Comparison of ENCODE assay signal across 17 cellular contexts in the genomic region with DNA sequence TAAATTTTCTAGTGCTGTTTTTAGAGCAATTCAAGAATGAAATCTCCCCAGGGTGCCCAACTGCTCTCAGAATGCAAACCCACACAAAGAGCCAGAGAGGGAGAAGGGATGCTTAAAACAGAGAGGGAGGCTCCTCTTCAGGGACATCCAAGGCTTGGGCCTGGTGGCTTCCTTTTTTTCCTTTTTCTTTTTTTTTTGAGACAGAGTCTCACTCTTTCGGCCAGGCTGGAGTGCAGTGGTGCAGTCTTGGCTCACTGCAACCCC. TPM values are rescaled to one million over a fixed set of nuclear protein-coding genes. Genes with fewer than 3 reads are reported as not detected.
DNase-seq lines count a peak whose midpoint lies in the region; ATAC-seq and TF ChIP-seq lines count a peak whose summit lies in the region.
"Had no signal": no experiment of that assay in that cellular context is flagged by ENCODE, and none has a peak within 500 bp of the region (broad histone marks: within the 10 kb centered on the region; RNA-seq: fewer than 3 reads in every experiment).

No MANE protein-coding gene starts in this region.

- peaks cover 50% of the 10 kb centered on the region for H3K9me3 Mint-ChIP-seq in GM23338
- H3K9me3 Mint-ChIP-seq in activated CD4-positive, alpha-beta T cell treated with anti-CD3 and anti-CD28 coated beads, Interleukin-2, amount 10 ng/mL, durations not matched to agents 7 days and 5 days = peaks cover 20% of the 10 kb centered on the region

- no peak overlapping the region for H4K8ac ChIP-seq in mesenchymal stem cell (ENCODE audit: low read length)

- no peak overlapping the region for H2BK12ac ChIP-seq in mesenchymal stem cell (ENCODE audit: low read length in 2 of 2)

- H2BK15ac ChIP-seq in mesenchymal stem cell (ENCODE audit: low read depth, poor library complexity, severe bottlenecking) = no peak overlapping the region

- WGBS in mesenchymal stem cell = 70% methylated on average over 1 of the region's 1 CpG

- H3K4me2 ChIP-seq in GM23338 = no peak overlapping the region
- H3K4me2 ChIP-seq in mesenchymal stem cell (ENCODE audit: low read length, poor library complexity, severe bottlenecking) = no peak overlapping the region

- H3K9ac ChIP-seq in rectal smooth muscle tissue (ENCODE audit: low read length) = no peak overlapping the region
- no peak overlapping the region for H3K9ac ChIP-seq in mesenchymal stem cell (ENCODE audit: low read length)

- ATAC-seq in GM18907 (IDR thresholded peaks at IDR 0.05; ENCODE audit: unreplicated experiment) (peak; percentile 34), GM23338 (peak; percentile 35; the same call in 2 of the 3 replicates), HG03520 (IDR thresholded peaks at IDR 0.05; ENCODE audit: unreplicated experiment) (peak; percentile 34)
- ATAC-seq: SK-N-SH treated with all-trans-retinoic acid at 6 μM for 48 hours; stimulated activated effector memory CD8-positive, alpha-beta T cell treated with anti-CD3 and anti-CD28 coated beads, Interleukin-12 subunit alpha, Interleukin-12 subunit beta, amount 100 ng/mL, for 72 hours had no signal

- H3K4me1 Mint-ChIP-seq in GM23338 = peaks cover 32% of the 10 kb centered on the region
- no peaks in the 10 kb centered on the region for H3K4me1 Mint-ChIP-seq in activated CD4-positive, alpha-beta T cell treated with anti-CD3 and anti-CD28 coated beads, Interleukin-2, amount 10 ng/mL, durations not matched to agents 7 days and 5 days
- H3K4me1 Mint-ChIP-seq: CD4-positive, CD25-positive, alpha-beta regulatory T cell; stimulated activated effector memory CD8-positive, alpha-beta T cell treated with anti-CD3 and anti-CD28 coated beads, Interleukin-12 subunit alpha, Interleukin-12 subunit beta, amount 100 ng/mL, for 72 hours had no signal

- H3F3A ChIP-seq in GM23338 (replicated peaks; ENCODE audit: low read depth) = no peaks in the 10 kb centered on the region

- no peak overlapping the region for H3K27ac Mint-ChIP-seq in GM23338
- no peak overlapping the region for H3K27ac Mint-ChIP-seq in activated CD4-positive, alpha-beta T cell treated with anti-CD3 and anti-CD28 coated beads, Interleukin-2, amount 10 ng/mL, durations not matched to agents 7 days and 5 days
- H3K27ac Mint-ChIP-seq: CD4-positive, CD25-positive, alpha-beta regulatory T cell; stimulated activated effector memory CD8-positive, alpha-beta T cell treated with anti-CD3 and anti-CD28 coated beads, Interleukin-12 subunit alpha, Interleukin-12 subunit beta, amount 100 ng/mL, for 72 hours had no signal

- peaks cover 45% of the 10 kb centered on the region for H3K36me3 Mint-ChIP-seq in GM23338 (ENCODE audit: low read depth)
- H3K36me3 Mint-ChIP-seq in activated CD4-positive, alpha-beta T cell treated with anti-CD3 and anti-CD28 coated beads, Interleukin-2, amount 10 ng/mL, durations not matched to agents 7 days and 5 days (ENCODE audit: low read depth) = peaks cover 4% of the 10 kb centered on the region
- H3K36me3 Mint-ChIP-seq: CD4-positive, CD25-positive, alpha-beta regulatory T cell; stimulated activated effector memory CD8-positive, alpha-beta T cell treated with anti-CD3 and anti-CD28 coated beads, Interleukin-12 subunit alpha, Interleukin-12 subunit beta, amount 100 ng/mL, for 72 hours had no signal

- peaks cover 3% of the 10 kb centered on the region for H3K27me3 Mint-ChIP-seq in GM23338 (ENCODE audit: insufficient read depth, low read depth, poor library complexity)
- H3K27me3 Mint-ChIP-seq in activated CD4-positive, alpha-beta T cell treated with anti-CD3 and anti-CD28 coated beads, Interleukin-2, amount 10 ng/mL, durations not matched to agents 7 days and 5 days = peaks cover 3% of the 10 kb centered on the region

- H3K79me2 ChIP-seq in GM23338 (replicated peaks; ENCODE audit: insufficient read depth) = no peaks in the 10 kb centered on the region

- no peaks in the 10 kb centered on the region for H4K20me1 ChIP-seq in GM23338 (replicated peaks; ENCODE audit: insufficient read depth)

- no peak overlapping the region for H2AK5ac ChIP-seq in mesenchymal stem cell (ENCODE audit: low read length, severe bottlenecking)

- H3K27ac ChIP-seq in GM23338 (ENCODE audit: low read depth) (no peak overlapping the region), rectal smooth muscle tissue (ENCODE audit: low read depth, low read length) (peak overlapping the region; percentile 75), mesenchymal stem cell (ENCODE audit: low read length, poor library complexity, severe bottlenecking) (no peak overlapping the region)
- H3K27ac ChIP-seq: brain microvascular endothelial cell had no signal

- POLR2A ChIA-PET in activated CD4-positive, alpha-beta T cell treated with anti-CD3 and anti-CD28 coated beads, Interleukin-2, amount 10 ng/mL, durations not matched to agents 7 days and 5 days (lab: Charles Lee) = no interaction called here

- H3K14ac ChIP-seq in mesenchymal stem cell (ENCODE audit: low read length in 2 of 2) = no peak overlapping the region

- H3K79me1 ChIP-seq in mesenchymal stem cell (replicated peaks; ENCODE audit: low read length, poor library complexity, severe bottlenecking) = no peaks in the 10 kb centered on the region

- H2BK5ac ChIP-seq in mesenchymal stem cell (ENCODE audit: low read depth, low read length, poor library complexity, severe bottlenecking) = no peak overlapping the region

- no peak overlapping the region for H2BK120ac ChIP-seq in mesenchymal stem cell (ENCODE audit: low read depth, low read length)

- no peaks in the 10 kb centered on the region for H3K27me3 ChIP-seq in GM23338 (ENCODE audit: insufficient read depth)
- H3K27me3 ChIP-seq in rectal smooth muscle tissue (ENCODE audit: control insufficient read depth, insufficient read depth, low read length) = no peaks in the 10 kb centered on the region
- H3K27me3 ChIP-seq in mesenchymal stem cell (ENCODE audit: control insufficient read depth in 1 of 2, insufficient read depth in 1 of 2, low read length in 2 of 2) = peaks cover 0 to 25% of the 10 kb centered on the region in 2 experiments
- H3K27me3 ChIP-seq: brain microvascular endothelial cell, pancreas had no signal

- no peak for DNase-seq in GM23338 (ENCODE audit: low spot score)
- no peak for DNase-seq in activated CD4-positive, alpha-beta T cell treated with anti-CD3 and anti-CD28 coated beads, Interleukin-2, amount 10 ng/mL, durations not matched to agents 7 days and 5 days
- DNase-seq in mesenchymal stem cell = no peak
- DNase-seq in nucleus accumbens (lab: John Stamatoyannopoulos, UW) = no peak
- no peak for DNase-seq in inferior parietal cortex (ENCODE audit: extremely low spot score)
- DNase-seq: activated CD4-positive, alpha-beta T cell treated with anti-CD3 and anti-CD28 coated beads for 48 hours; brain microvascular endothelial cell; CD4-positive, CD25-positive, alpha-beta regulatory T cell; KG1; NCI-H2029; stimulated activated CD4-positive, alpha-beta T cell treated with anti-CD3 and anti-CD28 coated beads, Interleukin-1b, Interleukin-23, amount 100 ng/mL, for 48 hours had no signal

- no peak overlapping the region for H3K23ac ChIP-seq in mesenchymal stem cell (ENCODE audit: low read length in 2 of 2)

- peaks cover 20% of the 10 kb centered on the region; the same call in 1 of the 2 replicates for H3K4me1 ChIP-seq in GM23338 (ENCODE audit: insufficient read depth)
- peaks cover 3% of the 10 kb centered on the region for H3K4me1 ChIP-seq in rectal smooth muscle tissue (ENCODE audit: control insufficient read depth, insufficient read depth, low read length)
- no peaks in the 10 kb centered on the region for H3K4me1 ChIP-seq in mesenchymal stem cell (ENCODE audit: control insufficient read depth, insufficient read depth, low read depth, low read length)

- CTCF ChIA-PET in activated CD4-positive, alpha-beta T cell treated with anti-CD3 and anti-CD28 coated beads, Interleukin-2, amount 10 ng/mL, durations not matched to agents 7 days and 5 days (lab: Charles Lee) = no interaction called here

- H3K36me3 ChIP-seq in GM23338 (ENCODE audit: insufficient read depth) = peaks cover 10% of the 10 kb centered on the region; the same call in 1 of the 2 replicates
- no peaks in the 10 kb centered on the region for H3K36me3 ChIP-seq in rectal smooth muscle tissue (ENCODE audit: control insufficient read depth, insufficient read depth, low read length)
- H3K36me3 ChIP-seq in mesenchymal stem cell (ENCODE audit: control insufficient read depth in 1 of 2, insufficient read depth in 2 of 2, low read depth in 1 of 2, low read length in 2 of 2) = no peaks in the 10 kb centered on the region
- H3K36me3 ChIP-seq: brain microvascular endothelial cell, pancreas had no signal

- H2AFZ ChIP-seq in GM23338 = peak overlapping the region; percentile 56
- H2AFZ ChIP-seq in mesenchymal stem cell (ENCODE audit: low read depth, low read length) = no peak overlapping the region

- H3K4ac ChIP-seq in mesenchymal stem cell (ENCODE audit: low read depth in 1 of 2, low read length in 2 of 2) = no peak overlapping the region

- peaks cover 8% of the 10 kb centered on the region for H3K9me3 ChIP-seq in mesenchymal stem cell (ENCODE audit: control insufficient read depth, low read length)
- H3K9me3 ChIP-seq: pancreas had no signal

- H3K18ac ChIP-seq in mesenchymal stem cell (ENCODE audit: low read depth in 1 of 2, low read length in 2 of 2) = no peak overlapping the region

- no peak overlapping the region for H3K4me3 Mint-ChIP-seq in GM23338
- no peak overlapping the region for H3K4me3 Mint-ChIP-seq in activated CD4-positive, alpha-beta T cell treated with anti-CD3 and anti-CD28 coated beads, Interleukin-2, amount 10 ng/mL, durations not matched to agents 7 days and 5 days
- H3K4me3 Mint-ChIP-seq: CD4-positive, CD25-positive, alpha-beta regulatory T cell; stimulated activated effector memory CD8-positive, alpha-beta T cell treated with anti-CD3 and anti-CD28 coated beads, Interleukin-12 subunit alpha, Interleukin-12 subunit beta, amount 100 ng/mL, for 72 hours had no signal

- peaks cover 3% of the 10 kb centered on the region; the same call in 1 of the 2 replicates for H3K9me2 ChIP-seq in GM23338 (ENCODE audit: insufficient read depth)

- H4K91ac ChIP-seq in mesenchymal stem cell (ENCODE audit: low read length) = no peak overlapping the region

- no peak overlapping the region for H3K4me3 ChIP-seq in GM23338
- no peak overlapping the region for H3K4me3 ChIP-seq in rectal smooth muscle tissue (ENCODE audit: low read length)
- H3K4me3 ChIP-seq in mesenchymal stem cell (ENCODE audit: insufficient read depth in 1 of 2, low read depth in 1 of 2, low read length in 2 of 2) = no peak overlapping the region
- H3K4me3 ChIP-seq: pancreas had no signal

- no peak for TF ChIP-seq CTCF in GM23338 (conservative IDR thresholded peaks at IDR 0.05; ENCODE audit: low read depth in 2 of 2)

RNA-seq across cellular contexts. Expression of a gene that starts 32.8 kb away (rescaled TPM):
- total RNA-seq in GM23338 (2014; rRNA removed; shearing (Covaris generic)) = 121 and 140 TPM in 2 replicates
- 25.7 and 30.2 TPM in 2 replicates for polyA plus RNA-seq in GM23338 (2016; fragmentation: Nextera tagmentation; extraction: Ambion mirVana)
- total RNA-seq in activated CD4-positive, alpha-beta T cell treated with anti-CD3 and anti-CD28 coated beads, Interleukin-2, amount 10 ng/mL, durations not matched to agents 7 days and 5 days = 10 to 100 TPM; 46.0 to 59.2 TPM
- polyA plus RNA-seq in mesenchymal stem cell (2013, experiment 1 of 2) = 12.1 TPM
- 12.3 TPM for polyA plus RNA-seq in mesenchymal stem cell (2013, experiment 2 of 2)
